15 cellular contexts compared by ENCODE assay signal in the genomic region with DNA sequence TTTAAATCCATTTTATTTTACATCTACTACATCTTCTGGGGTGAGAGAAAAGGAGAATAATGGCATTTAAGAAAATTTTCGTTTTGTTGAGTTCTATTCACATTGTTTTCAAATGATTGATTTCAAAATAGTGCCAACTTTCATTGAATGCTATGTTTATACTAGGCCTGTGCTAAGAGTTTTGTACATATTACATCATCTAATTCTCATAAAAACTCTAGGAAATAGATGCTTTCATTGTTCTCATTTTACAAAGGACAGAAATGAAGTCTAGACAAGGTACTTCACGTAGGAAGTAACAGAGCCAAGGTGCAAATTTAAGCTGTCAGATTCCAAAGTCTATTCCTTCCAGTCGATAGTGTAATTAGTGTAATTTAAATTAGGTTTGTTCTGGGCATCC.
"Had no signal": no experiment of that assay in that cellular context is flagged by ENCODE, and none has a peak within 500 bp of the region (broad histone marks: within the 10 kb centered on the region; RNA-seq: fewer than 3 reads in every experiment).

No MANE protein-coding gene starts in this region.

- DNase-seq: activated CD4-positive, CD25-positive, alpha-beta regulatory T cell treated with anti-CD3 and anti-CD28 coated beads, Interleukin-2, amount 50 U/mL, for 72 hours; activated naive CD4-positive, alpha-beta T cell treated with Interleukin-2 at 50 U/mL for 16 hours; activated T-cell treated with anti-CD3 and anti-CD28 coated beads for 4 hours; aorta; erythroblast; hippocampal formation; nucleus accumbens; posterior cingulate gyrus; retina; stimulated activated CD4-positive, alpha-beta T cell treated with anti-CD3 and anti-CD28 coated beads, Interleukin-15, amount 100 ng/mL, for 24 hours; stimulated activated CD4-positive, alpha-beta T cell treated with anti-CD3 and anti-CD28 coated beads, Interleukin-4, amount 100 ng/mL, for 1 hour; stimulated activated naive B cell treated with anti-CD40 and anti-IgM and Interleukin-4, amounts not matched to agents 10 μg/mL and 1 μg/mL and 100 μg/mL, for 72 hours; thyroid gland had no signal

- H3K4me1 ChIP-seq: breast epithelium, thyroid gland had no signal

- H3K27me3 Mint-ChIP-seq: stimulated activated naive B cell treated with anti-CD40 and anti-IgM and Interleukin-4, amounts not matched to agents 10 μg/mL and 1 μg/mL and 100 μg/mL, for 72 hours had no signal

- H3K4me1 Mint-ChIP-seq: nephron; stimulated activated naive B cell treated with anti-CD40 and anti-IgM and Interleukin-4, amounts not matched to agents 10 μg/mL and 1 μg/mL and 100 μg/mL, for 72 hours had no signal

- H3K9me3 Mint-ChIP-seq: nephron had no signal

- H3K27ac Mint-ChIP-seq: nephron; stimulated activated naive B cell treated with anti-CD40 and anti-IgM and Interleukin-4, amounts not matched to agents 10 μg/mL and 1 μg/mL and 100 μg/mL, for 72 hours had no signal

- H3K36me3 ChIP-seq: breast epithelium, thyroid gland had no signal

- H3K36me3 Mint-ChIP-seq: stimulated activated naive B cell treated with anti-CD40 and anti-IgM and Interleukin-4, amounts not matched to agents 10 μg/mL and 1 μg/mL and 100 μg/mL, for 72 hours had no signal

- H3K27ac ChIP-seq: breast epithelium, thyroid gland had no signal

- H3K4me3 Mint-ChIP-seq: nephron; stimulated activated naive B cell treated with anti-CD40 and anti-IgM and Interleukin-4, amounts not matched to agents 10 μg/mL and 1 μg/mL and 100 μg/mL, for 72 hours had no signal

- ATAC-seq: stimulated activated naive B cell treated with anti-CD40 and anti-IgM and Interleukin-4, amounts not matched to agents 10 μg/mL and 1 μg/mL and 100 μg/mL, for 72 hours had no signal

- H3K27me3 ChIP-seq: breast epithelium, thyroid gland had no signal

- H3K4me3 ChIP-seq: breast epithelium, thyroid gland had no signal
